Comparison of ENCODE assay signal across 27 cellular contexts in the genomic region with DNA sequence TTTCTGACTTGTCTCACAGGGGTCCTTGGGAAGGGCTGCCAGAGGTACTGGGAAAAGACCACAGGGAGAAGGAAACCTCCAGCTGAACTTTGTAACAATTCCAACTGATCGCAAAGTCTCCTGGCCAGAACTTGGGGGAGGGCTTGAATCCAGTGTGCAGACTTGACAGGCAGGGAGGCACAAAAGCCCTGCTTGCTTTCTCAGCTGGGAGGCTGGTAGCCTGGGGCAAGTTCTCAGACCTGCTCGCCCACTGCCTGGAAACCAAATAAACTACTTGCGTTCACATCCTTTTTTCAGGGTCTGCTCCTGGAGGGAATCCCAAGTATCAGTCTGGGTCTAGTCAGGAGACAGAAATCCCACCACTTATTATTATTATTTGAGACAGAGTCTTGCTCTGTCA.
"Had no signal": no experiment of that assay in that cellular context is flagged by ENCODE, and none has a peak within 500 bp of the region (broad histone marks: within the 10 kb centered on the region; RNA-seq: fewer than 3 reads in every experiment).

No MANE protein-coding gene starts in this region.

- H3K4me1 Mint-ChIP-seq: naive thymus-derived CD4-positive, alpha-beta T cell; nephron; neural progenitor cell had no signal

- ATAC-seq: gastroesophageal sphincter; heart right ventricle; left cardiac atrium; left lung; naive thymus-derived CD4-positive, alpha-beta T cell; right lobe of liver; stimulated activated naive B cell treated with anti-CD40 and anti-IgM and Interleukin-4, amounts not matched to agents 10 μg/mL and 1 μg/mL and 100 μg/mL, for 72 hours had no signal

- H3K4me2 ChIP-seq: neural progenitor cell had no signal

- H3K4me3 Mint-ChIP-seq: naive thymus-derived CD4-positive, alpha-beta T cell; nephron; neural progenitor cell; stimulated activated naive B cell treated with anti-CD40 and anti-IgM and Interleukin-4, amounts not matched to agents 10 μg/mL and 1 μg/mL and 100 μg/mL, for 72 hours; stimulated activated naive CD8-positive, alpha-beta T cell treated with anti-CD3 and anti-CD28 coated beads, Interleukin-15, Interleukin-2, amounts not matched to agents 100 ng/mL and 50 ng/mL, for 24 hours had no signal

- H3K4me3 ChIP-seq: coronary artery, esophagus muscularis mucosa, gastroesophageal sphincter, heart right ventricle, left lung, neural progenitor cell, right lobe of liver, suprapubic skin, transverse colon, vagina had no signal

- DNase-seq: dermis blood vessel endothelial cell; effector memory CD4-positive, alpha-beta T cell; foreskin keratinocyte; glutamatergic neuron; heart right ventricle; hypothalamus; left cardiac atrium; left lung; mesenchymal stem cell; midbrain; naive thymus-derived CD4-positive, alpha-beta T cell; right lobe of liver; small intestine; stimulated activated CD4-positive, alpha-beta T cell treated with anti-CD3 and anti-CD28 coated beads, Interleukin-15, amount 100 ng/mL, for 24 hours; stimulated activated CD4-positive, alpha-beta T cell treated with anti-CD3 and anti-CD28 coated beads, Interleukin-2, amount 100 ng/mL, for 48 hours; stimulated activated naive B cell treated with anti-CD40 and anti-IgM and Interleukin-4, amounts not matched to agents 10 μg/mL and 1 μg/mL and 100 μg/mL, for 72 hours; transverse colon had no signal

- H3K27me3 Mint-ChIP-seq: naive thymus-derived CD4-positive, alpha-beta T cell; stimulated activated naive CD8-positive, alpha-beta T cell treated with anti-CD3 and anti-CD28 coated beads, Interleukin-15, Interleukin-2, amounts not matched to agents 100 ng/mL and 50 ng/mL, for 24 hours had no signal

- H3K36me3 ChIP-seq: esophagus muscularis mucosa, gastroesophageal sphincter, heart right ventricle, left lung, neural progenitor cell, right lobe of liver, suprapubic skin, transverse colon, vagina had no signal

- H3K27me3 ChIP-seq: esophagus muscularis mucosa, foreskin keratinocyte, gastroesophageal sphincter, left lung, neural progenitor cell, suprapubic skin, transverse colon, vagina had no signal

- H3K79me2 ChIP-seq: parathyroid adenoma had no signal

- H3K27ac Mint-ChIP-seq: naive thymus-derived CD4-positive, alpha-beta T cell; nephron; neural progenitor cell; progenitor cell of endocrine pancreas; stimulated activated naive B cell treated with anti-CD40 and anti-IgM and Interleukin-4, amounts not matched to agents 10 μg/mL and 1 μg/mL and 100 μg/mL, for 72 hours; stimulated activated naive CD8-positive, alpha-beta T cell treated with anti-CD3 and anti-CD28 coated beads, Interleukin-15, Interleukin-2, amounts not matched to agents 100 ng/mL and 50 ng/mL, for 24 hours had no signal

- H3K9me3 ChIP-seq: esophagus muscularis mucosa, gastroesophageal sphincter, left lung, right lobe of liver, suprapubic skin, transverse colon, vagina had no signal

- H3K9me3 Mint-ChIP-seq: stimulated activated naive CD8-positive, alpha-beta T cell treated with anti-CD3 and anti-CD28 coated beads, Interleukin-15, Interleukin-2, amounts not matched to agents 100 ng/mL and 50 ng/mL, for 24 hours had no signal

- H3K4me1 ChIP-seq: esophagus muscularis mucosa, foreskin keratinocyte, gastroesophageal sphincter, heart right ventricle, left lung, neural progenitor cell, parathyroid adenoma, suprapubic skin, transverse colon, vagina had no signal

- H3K27ac ChIP-seq: coronary artery, esophagus muscularis mucosa, foreskin keratinocyte, gastroesophageal sphincter, heart right ventricle, left lung, neural progenitor cell, parathyroid adenoma, right lobe of liver, suprapubic skin, transverse colon, vagina had no signal

- H2AFZ ChIP-seq: neural progenitor cell, parathyroid adenoma had no signal

- H3K9ac ChIP-seq: neural progenitor cell, parathyroid adenoma had no signal
